In the genomic region with DNA sequence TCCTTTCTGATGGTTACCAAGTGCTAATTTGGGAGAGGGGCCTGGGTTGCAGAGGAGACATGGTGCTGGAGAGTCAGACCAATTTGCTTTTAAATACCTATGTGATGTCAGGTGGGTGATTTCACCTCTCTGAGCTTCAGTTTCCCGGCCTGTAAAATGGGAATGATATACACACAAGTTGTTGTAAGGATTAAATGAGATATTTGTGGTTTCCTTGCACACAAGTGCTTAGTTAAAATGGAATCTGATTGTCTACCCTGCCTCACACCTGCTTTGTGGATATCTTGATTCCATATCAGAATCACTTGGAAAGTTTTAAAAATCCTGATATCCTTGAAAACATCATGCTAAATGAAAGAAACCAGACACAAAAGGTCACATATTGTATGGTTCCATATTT, we compare ENCODE assay signal across 27 cellular contexts. TPM values are rescaled to one million over a fixed set of nuclear protein-coding genes. Genes with fewer than 3 reads are reported as not detected.
"Had no signal": no experiment of that assay in that cellular context is flagged by ENCODE, and none has a peak within 500 bp of the region (broad histone marks: within the 10 kb centered on the region; RNA-seq: fewer than 3 reads in every experiment).

No MANE protein-coding gene starts in this region.

- DNase-seq: activated CD4-positive, alpha-beta T cell treated with anti-CD3 and anti-CD28 coated beads for 36 hours; activated CD4-positive, CD25-positive, alpha-beta regulatory T cell; activated CD8-positive, alpha-beta memory T cell treated with anti-CD3 and anti-CD28 coated beads for 24 hours; activated gamma-delta T cell treated with Interleukin-2 at 50 U/mL for 16 hours; foreskin keratinocyte; heart left ventricle; hypothalamus; immature natural killer cell; kidney; left colon; midbrain; posterior cingulate gyrus; right cardiac atrium; stimulated activated CD4-positive, alpha-beta T cell treated with anti-CD3 and anti-CD28 coated beads, Interleukin-15, amount 100 ng/mL, for 24 hours; stimulated activated CD4-positive, alpha-beta T cell treated with anti-CD3 and anti-CD28 coated beads, Interleukin-2, amount 100 ng/mL, for 24 hours; stimulated activated naive CD4-positive, alpha-beta T cell; T-helper 1 cell; uterus had no signal

- H3K27me3 ChIP-seq: ascending aorta, cardiac muscle cell, esophagus muscularis mucosa, foreskin keratinocyte, heart left ventricle, uterus had no signal

- ATAC-seq: foreskin keratinocyte, heart left ventricle, left colon, right cardiac atrium had no signal

- H3K36me3 ChIP-seq: uterus had no signal

- H3K4me3 ChIP-seq: ascending aorta, cardiac muscle cell, esophagus muscularis mucosa, heart left ventricle, thoracic aorta, uterus had no signal

- H3K9me3 ChIP-seq: ascending aorta, esophagus muscularis mucosa, heart left ventricle, thoracic aorta, uterus had no signal

- H3K4me1 Mint-ChIP-seq: nephron had no signal

- H3K9me3 Mint-ChIP-seq: activated naive CD4-positive, alpha-beta T cell treated with anti-CD3 and anti-CD28 coated beads, Interleukin-2, amount 50 U/mL, for 72 hours; brain; dendritic cell treated with granulocyte-macrophage colony-stimulating factor and Interleukin-4, amounts not matched to agents 40 ng/mL and 50 ng/mL, for 4 days; immature natural killer cell; nephron; type B pancreatic cell had no signal

- H3K27ac Mint-ChIP-seq: activated CD4-positive, alpha-beta T cell treated with anti-CD3 and anti-CD28 coated beads for 36 hours; dendritic cell treated with granulocyte-macrophage colony-stimulating factor and Interleukin-4, amounts not matched to agents 40 ng/mL and 50 ng/mL, for 4 days; nephron; type B pancreatic cell had no signal

- H3K4me3 Mint-ChIP-seq: activated CD4-positive, alpha-beta T cell treated with anti-CD3 and anti-CD28 coated beads for 36 hours; brain; dendritic cell treated with granulocyte-macrophage colony-stimulating factor and Interleukin-4, amounts not matched to agents 40 ng/mL and 50 ng/mL, for 4 days; immature natural killer cell; nephron; type B pancreatic cell had no signal

- H3K27ac ChIP-seq: ascending aorta, cardiac muscle cell, esophagus muscularis mucosa, foreskin keratinocyte, heart left ventricle, thoracic aorta, uterus had no signal

- H3K4me1 ChIP-seq: ascending aorta, foreskin keratinocyte, uterus had no signal

- H3K27me3 Mint-ChIP-seq: activated CD4-positive, alpha-beta T cell treated with anti-CD3 and anti-CD28 coated beads for 36 hours; brain; dendritic cell treated with granulocyte-macrophage colony-stimulating factor and Interleukin-4, amounts not matched to agents 40 ng/mL and 50 ng/mL, for 4 days; type B pancreatic cell had no signal

RNA-seq across cellular contexts. Expression of gene CNBD2, which starts 58.6 kb away (rescaled TPM):
- total RNA-seq: ascending aorta had no signal
